In the genomic region with DNA sequence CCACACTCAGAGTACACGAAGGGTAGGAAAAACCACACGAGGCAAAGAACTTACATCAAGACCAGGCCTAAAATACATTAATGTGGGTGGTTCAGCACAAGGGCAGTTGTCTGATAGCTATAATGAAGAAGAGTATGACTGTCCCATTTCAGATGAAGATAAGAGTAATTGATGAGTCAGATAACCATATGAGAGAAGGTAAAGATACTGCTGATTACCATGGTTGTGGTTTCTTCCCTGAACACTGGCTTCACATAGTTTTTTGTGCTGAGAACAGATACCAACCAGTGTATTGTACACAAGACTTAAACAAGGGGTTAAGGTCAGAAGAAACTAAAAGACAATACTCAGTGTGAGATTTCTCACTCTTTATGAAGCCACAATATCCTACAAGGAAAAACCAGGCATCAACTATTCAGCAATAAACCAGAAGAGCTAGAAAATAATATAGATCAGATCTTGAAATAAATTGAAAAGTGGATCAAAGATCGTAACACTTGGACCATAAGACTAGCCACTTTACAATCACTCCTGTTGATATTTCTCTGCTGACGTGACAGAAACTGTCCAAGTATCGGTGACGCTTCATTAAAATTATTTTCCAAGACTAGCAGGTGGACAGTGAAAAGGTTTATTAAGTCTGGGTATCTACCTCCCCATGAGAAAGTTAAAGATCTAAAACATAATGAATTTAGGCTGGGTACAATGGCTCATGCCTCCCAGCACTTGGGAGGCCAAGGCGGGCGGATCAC, we compare ENCODE assay signal across 13 cellular contexts. TPM values are rescaled to one million over a fixed set of nuclear protein-coding genes. Genes with fewer than 3 reads are reported as not detected.
A peak's percentile ranks its signal among the peaks of the same experiment; 100 is the strongest.
DNase-seq lines count a peak whose midpoint lies in the region; ATAC-seq and TF ChIP-seq lines count a peak whose summit lies in the region.
"Had no signal": no experiment of that assay in that cellular context is flagged by ENCODE, and none has a peak within 500 bp of the region (broad histone marks: within the 10 kb centered on the region; RNA-seq: fewer than 3 reads in every experiment).

No MANE protein-coding gene starts in this region.

- H3K27ac Mint-ChIP-seq in activated T-cell treated with anti-CD3 and anti-CD28 coated beads, Interleukin-2, amount 50 U/mL, for 72 hours, result peak overlapping the region; percentile 77
- peak overlapping the region; percentile 8 for H3K27ac Mint-ChIP-seq in stimulated activated effector memory CD8-positive, alpha-beta T cell treated with anti-CD3 and anti-CD28 coated beads, Interleukin-12 subunit alpha, Interleukin-12 subunit beta, amount 100 ng/mL, for 72 hours

- H3K4me3 Mint-ChIP-seq in activated T-cell treated with anti-CD3 and anti-CD28 coated beads, Interleukin-2, amount 50 U/mL, for 72 hours, result peak overlapping the region; percentile 36 to 71
- H3K4me3 Mint-ChIP-seq in stimulated activated effector memory CD8-positive, alpha-beta T cell treated with anti-CD3 and anti-CD28 coated beads, Interleukin-12 subunit alpha, Interleukin-12 subunit beta, amount 100 ng/mL, for 72 hours, result peak overlapping the region; percentile 2

- H3K27ac ChIP-seq in brain microvascular endothelial cell, result peak overlapping the region; percentile 45

- intact Hi-C loops in Right ventricle myocardium superior (cut with DNase I), result no loop called here

- peak; percentile 92 to 94 for ATAC-seq in activated T-cell treated with anti-CD3 and anti-CD28 coated beads, Interleukin-2, amount 50 U/mL, for 72 hours (replicated peaks in 1 of 2)
- ATAC-seq in stimulated activated effector memory CD8-positive, alpha-beta T cell treated with anti-CD3 and anti-CD28 coated beads, Interleukin-12 subunit alpha, Interleukin-12 subunit beta, amount 100 ng/mL, for 72 hours, result peak; percentile 99
- no peak for ATAC-seq in HG02885 (IDR thresholded peaks at IDR 0.05; ENCODE audit: poor library complexity, unreplicated experiment)
- ATAC-seq in Right ventricle myocardium superior (ENCODE audit: poor library complexity), result no peak

- no peak overlapping the region for H3K4me3 ChIP-seq in brain microvascular endothelial cell (ENCODE audit: low read depth, low read length)
- H3K4me3 ChIP-seq: MG63 had no signal

- no peak for DNase-seq in activated T-cell treated with anti-CD3 and anti-CD28 coated beads, Interleukin-2, amount 50 U/mL, for 72 hours
- DNase-seq in activated T-cell treated with anti-CD3 and anti-CD28 coated beads for 4 hours (no peak), SK-MEL-5 (ENCODE audit: low read depth, low spot score) (peak; percentile 6), brain microvascular endothelial cell (peak; percentile 40), Right ventricle myocardium superior (no peak), NCI-H2029 treated with DMSO at 0.1 percent for 48 hours (lab: John Stamatoyannopoulos, UW) (no peak)
- no peak for DNase-seq in stimulated activated effector memory CD8-positive, alpha-beta T cell treated with anti-CD3 and anti-CD28 coated beads, Interleukin-12 subunit alpha, Interleukin-12 subunit beta, amount 100 ng/mL, for 72 hours (ENCODE audit: low spot score in 2 of 2)
- DNase-seq: activated CD4-positive, alpha-beta T cell treated with anti-CD3 and anti-CD28 coated beads, Interleukin-2, amount 50 U/mL, for 48 hours; DMS79; MG63; midbrain; stimulated activated CD4-positive, alpha-beta T cell treated with anti-CD3 and anti-CD28 coated beads, Interleukin-2, amount 100 ng/mL, for 24 hours had no signal

- no peaks in the 10 kb centered on the region for H3K27me3 ChIP-seq in brain microvascular endothelial cell (replicated peaks)
- H3K27me3 ChIP-seq: MG63 had no signal

- peaks cover 2% of the 10 kb centered on the region for H3K36me3 ChIP-seq in brain microvascular endothelial cell (replicated peaks)

- peaks cover 73% of the 10 kb centered on the region for H3K4me1 Mint-ChIP-seq in activated T-cell treated with anti-CD3 and anti-CD28 coated beads, Interleukin-2, amount 50 U/mL, for 72 hours (ENCODE audit: low read depth)
- H3K4me1 Mint-ChIP-seq in stimulated activated effector memory CD8-positive, alpha-beta T cell treated with anti-CD3 and anti-CD28 coated beads, Interleukin-12 subunit alpha, Interleukin-12 subunit beta, amount 100 ng/mL, for 72 hours, result peaks cover 59% of the 10 kb centered on the region

- in situ Hi-C loops in SK-MEL-5 (cut with HindIII; ENCODE audit: low pct_unique_long_range_greater_than_20kb, low sequenced_read_pairs) (no loop called here), brain microvascular endothelial cell (cut with HindIII; ENCODE audit: low pct_ligation_motif_present, low sequenced_read_pairs) (no loop called here)

- H3K9me3 Mint-ChIP-seq in activated T-cell treated with anti-CD3 and anti-CD28 coated beads, Interleukin-2, amount 50 U/mL, for 72 hours, result no peaks in the 10 kb centered on the region
- no peaks in the 10 kb centered on the region for H3K9me3 Mint-ChIP-seq in stimulated activated effector memory CD8-positive, alpha-beta T cell treated with anti-CD3 and anti-CD28 coated beads, Interleukin-12 subunit alpha, Interleukin-12 subunit beta, amount 100 ng/mL, for 72 hours

- H3K27me3 Mint-ChIP-seq in activated T-cell treated with anti-CD3 and anti-CD28 coated beads, Interleukin-2, amount 50 U/mL, for 72 hours (ENCODE audit: low read depth), result no peaks in the 10 kb centered on the region

- TF ChIP-seq CTCF in brain microvascular endothelial cell (IDR thresholded peaks at IDR 0.05; ENCODE audit: low read depth, low read length, missing control alignments), result no peak

- H3K36me3 Mint-ChIP-seq in activated T-cell treated with anti-CD3 and anti-CD28 coated beads, Interleukin-2, amount 50 U/mL, for 72 hours (ENCODE audit: insufficient read depth in 2 of 2), result peaks cover 0 to 10% of the 10 kb centered on the region in 2 donors
- peaks cover 75% of the 10 kb centered on the region for H3K36me3 Mint-ChIP-seq in stimulated activated effector memory CD8-positive, alpha-beta T cell treated with anti-CD3 and anti-CD28 coated beads, Interleukin-12 subunit alpha, Interleukin-12 subunit beta, amount 100 ng/mL, for 72 hours

RNA-seq across cellular contexts. Expression of a gene that starts 28.6 kb away (rescaled TPM):
- total RNA-seq in activated T-cell treated with anti-CD3 and anti-CD28 coated beads, Interleukin-2, amount 50 U/mL, for 72 hours, result 100 to 1,000 TPM; 100 to 104 TPM
- total RNA-seq in SK-MEL-5 (2014; rRNA removed; shearing (Covaris generic)), result 29.5 and 32.4 TPM in 2 replicates
- polyA plus RNA-seq in SK-MEL-5 (2015; cell fraction: cytosol; rRNA removed), result 47.8 and 58.4 TPM in 2 replicates
- polyA plus RNA-seq in SK-MEL-5 (2015; cell fraction: nucleus; rRNA removed), result 52.6 and 85.2 TPM in 2 replicates
- 66.1 TPM for total RNA-seq in Right ventricle myocardium superior

Comparison
In these comparisons a context has a peak if more than half of its experiments do, and no peak if none do; other contexts are left out.
1. ATAC-seq: peak in activated T-cell treated with anti-CD3 and anti-CD28 coated beads, Interleukin-2, amount 50 U/mL, for 72 hours (2 of 2) and stimulated activated effector memory CD8-positive, alpha-beta T cell treated with anti-CD3 and anti-CD28 coated beads, Interleukin-12 subunit alpha, Interleukin-12 subunit beta, amount 100 ng/mL, for 72 hours (single experiment); none in HG02885 (single experiment) and Right ventricle myocardium superior (single experiment).
2. DNase-seq: peak in SK-MEL-5 (single experiment) and brain microvascular endothelial cell (single experiment); none in activated T-cell treated with anti-CD3 and anti-CD28 coated beads, Interleukin-2, amount 50 U/mL, for 72 hours (0 of 2), activated T-cell treated with anti-CD3 and anti-CD28 coated beads for 4 hours (single experiment), stimulated activated effector memory CD8-positive, alpha-beta T cell treated with anti-CD3 and anti-CD28 coated beads, Interleukin-12 subunit alpha, Interleukin-12 subunit beta, amount 100 ng/mL, for 72 hours (0 of 2), Right ventricle myocardium superior (single experiment) and NCI-H2029 treated with DMSO at 0.1 percent for 48 hours (single experiment).